In genomic region chr9:136700959-136701664, GRCh38 we compare ENCODE assay signal across 11 cellular contexts. TPM values are rescaled to one million over a fixed set of nuclear protein-coding genes. Genes with fewer than 3 reads are reported as not detected.
DNase-seq lines count a peak whose midpoint lies in the region; ATAC-seq, FAIRE-seq and TF ChIP-seq lines count a peak whose summit lies in the region.
"Had no signal": no experiment of that assay in that cellular context is flagged by ENCODE, and none has a peak within 500 bp of the region (broad histone marks: within the 10 kb centered on the region; RNA-seq: fewer than 3 reads in every experiment).

No MANE protein-coding gene starts in this region.

- FAIRE-seq in pancreas (lab: Jason Lieb, UNC) = no peak

- ATAC-seq in GM18909 (IDR thresholded peaks at IDR 0.05; ENCODE audit: poor library complexity, unreplicated experiment) (peak; percentile 60), HG02763 (IDR thresholded peaks at IDR 0.05; ENCODE audit: unreplicated experiment) (no peak), pancreas (no peak)

- H3K27ac ChIP-seq in adrenal gland (no peak overlapping the region), pancreas (no peak overlapping the region), stomach (no peak overlapping the region)
- H3K27ac ChIP-seq: HL-60 had no signal

- peaks cover 13% of the 10 kb centered on the region for H3K27me3 ChIP-seq in adrenal gland
- H3K27me3 ChIP-seq in pancreas = no peaks in the 10 kb centered on the region
- peaks cover 0 to 32% (median 4%) of the 10 kb centered on the region in 3 donors for H3K27me3 ChIP-seq in stomach

- intact Hi-C loops in adrenal gland (cut with DNase I) (no loop called here), pancreas (cut with DNase I) (no loop called here), stomach (cut with DNase I; ENCODE audit: low total_unique reads) (no loop called here)

- no peak for TF ChIP-seq EP300 in stomach (IDR thresholded peaks at IDR 0.05)

- peak overlapping the region; percentile 43 for H3K4me3 ChIP-seq in Jurkat, Clone E6-1 (ENCODE audit: low read length)
- H3K4me3 ChIP-seq in adrenal gland (no peak overlapping the region), pancreas (no peak overlapping the region), stomach (peak overlapping the region in 1 of 4 donors; percentile 5)

- 34 to 52% (median 39%) methylated on average over 23 to 37 of the region's 37 CpGs for WGBS in adrenal gland, 4 donors
- 62 to 78% methylated on average over 37 of the region's 37 CpGs for WGBS in pancreas, 2 donors
- WGBS in stomach, 5 donors = 13 to 32% (median 27%) methylated on average over 37 of the region's 37 CpGs

- peak; percentile 32 for DNase-seq in Jurkat, Clone E6-1 (ENCODE audit: low read depth, low spot score)
- peak; percentile 45 for DNase-seq in activated T-helper 9 cell treated with anti-CD3 and anti-CD28 coated beads, Interleukin-2, amount 50 U/mL, for 16 hours (ENCODE audit: low read depth)
- peak; percentile 60 to 65 (median 65) for DNase-seq in stimulated activated CD4-positive, alpha-beta T cell treated with anti-CD3 and anti-CD28 coated beads, Interleukin-12 subunit alpha, Interleukin-12 subunit beta, amount 100 ng/mL, for 48 hours (ENCODE audit: low read depth in 2 of 3, low spot score in 1 of 3)
- DNase-seq in adrenal gland (no peak), pancreas (no peak), stomach (no peak)

- TF ChIP-seq CTCF in adrenal gland (IDR thresholded peaks at IDR 0.05) (no peak), pancreas (IDR thresholded peaks at IDR 0.05) (no peak), stomach (IDR thresholded peaks at IDR 0.05) (no peak)

- no peaks in the 10 kb centered on the region for H3K36me3 ChIP-seq in adrenal gland (replicated peaks in 1 of 2)
- no peaks in the 10 kb centered on the region for H3K36me3 ChIP-seq in pancreas
- no peaks in the 10 kb centered on the region for H3K36me3 ChIP-seq in stomach

- H3K9me3 ChIP-seq in adrenal gland (replicated peaks in 1 of 3) = no peaks in the 10 kb centered on the region
- H3K9me3 ChIP-seq in pancreas = no peaks in the 10 kb centered on the region
- H3K9me3 ChIP-seq in stomach = no peaks in the 10 kb centered on the region

- no peaks in the 10 kb centered on the region for H3K4me1 ChIP-seq in adrenal gland (replicated peaks in 1 of 2)
- peaks cover 20 to 22% (median 21%) of the 10 kb centered on the region in 3 donors for H3K4me1 ChIP-seq in pancreas
- peaks cover 22 to 28% (median 25%) of the 10 kb centered on the region in 4 donors for H3K4me1 ChIP-seq in stomach

- TF ChIP-seq POLR2A in adrenal gland (IDR thresholded peaks at IDR 0.05) (no peak), stomach (IDR thresholded peaks at IDR 0.05) (no peak)

RNA-seq across cellular contexts. Expression of gene DIPK1B, which starts 11.3 kb away (rescaled TPM):
- 31.4 TPM for polyA plus RNA-seq in Jurkat, Clone E6-1 (2012; ENCODE audit: insufficient read depth, insufficient read length)
- 10 to 100 TPM in 3 of 8 donors, 1 to 10 TPM in 5; 2.9 to 17.8 (median 5.4) TPM for total RNA-seq in adrenal gland
- 10 to 100 TPM in 2 of 3 donors, 1 to 10 TPM in 1; 1.4 to 19.2 (median 16.3) TPM for polyA plus RNA-seq in adrenal gland
- total RNA-seq in pancreas = 1 to 10 TPM; 4.3 to 7.5 (median 5.8) TPM
- 10 to 100 TPM; 13.2 to 32.3 TPM for polyA plus RNA-seq in pancreas
- total RNA-seq in stomach = 10 to 100 TPM in 1 of 5 donors, 1 to 10 TPM in 2, under 1 TPM in 1, not detected in 1; 0.45 to 10.4 (median 5.8) TPM
- 1 to 10 TPM; 1.6 to 4.7 (median 4.0) TPM for polyA plus RNA-seq in stomach

RNA-seq across cellular contexts. Expression of gene AGPAT2, which starts 13.9 kb away (rescaled TPM):
- 35.0 TPM for polyA plus RNA-seq in Jurkat, Clone E6-1 (2012; ENCODE audit: insufficient read depth, insufficient read length)
- total RNA-seq in adrenal gland = 10 to 100 TPM; 31.7 to 84.5 (median 48.0) TPM
- 100 to 1,000 TPM in 2 of 3 donors, 1 to 10 TPM in 1; 6.4 to 274 (median 139) TPM for polyA plus RNA-seq in adrenal gland
- 100 to 1,000 TPM in 1 of 6 donors, 10 to 100 TPM in 5; 57.0 to 105 (median 69.5) TPM for total RNA-seq in pancreas
- polyA plus RNA-seq in pancreas = 100 to 1,000 TPM in 1 of 2 donors, 10 to 100 TPM in 1; 94.2 to 158 TPM
- 100 to 1,000 TPM in 2 of 5 donors, 10 to 100 TPM in 3; 49.6 to 135 (median 68.8) TPM for total RNA-seq in stomach
- 10 to 100 TPM; 32.7 to 88.7 (median 75.1) TPM for polyA plus RNA-seq in stomach

RNA-seq across cellular contexts. Expression of gene EGFL7, which starts 38.4 kb away (rescaled TPM):
- polyA plus RNA-seq in Jurkat, Clone E6-1 (2012; ENCODE audit: insufficient read depth, insufficient read length) = 11.0 TPM
- 100 to 1,000 TPM in 2 of 8 donors, 10 to 100 TPM in 6; 47.1 to 158 (median 79.5) TPM for total RNA-seq in adrenal gland
- polyA plus RNA-seq in adrenal gland = 100 to 1,000 TPM in 2 of 3 donors, 1 to 10 TPM in 1; 1.9 to 452 (median 190) TPM
- 10 to 100 TPM in 5 of 6 donors, 1 to 10 TPM in 1; 8.6 to 21.2 (median 13.1) TPM for total RNA-seq in pancreas
- 100 to 1,000 TPM; 111 to 134 TPM for polyA plus RNA-seq in pancreas
- 1,000 to 10,000 TPM in 1 of 5 donors, 10 to 100 TPM in 4; 20.9 to 1,085 (median 42.0) TPM for total RNA-seq in stomach
- polyA plus RNA-seq in stomach = 100 to 1,000 TPM in 1 of 3 donors, 10 to 100 TPM in 2; 44.8 to 113 (median 79.2) TPM

RNA-seq across cellular contexts. Expression of gene LCN10, which starts 41.6 kb away (rescaled TPM):
- 1.1 TPM for polyA plus RNA-seq in Jurkat, Clone E6-1 (2012; ENCODE audit: insufficient read depth, insufficient read length)
- under 1 TPM in 2 of 8 donors, not detected in 6; 0.17 to 0.23 TPM for total RNA-seq in adrenal gland
- 1 to 10 TPM in 2 of 3 donors, under 1 TPM in 1; 0.11 to 9.5 (median 2.4) TPM for polyA plus RNA-seq in adrenal gland
- 1 to 10 TPM in 4 of 6 donors, under 1 TPM in 2; 0.16 to 1.7 (median 1.4) TPM for total RNA-seq in pancreas
- 10 to 100 TPM; 12.4 to 54.0 TPM for polyA plus RNA-seq in pancreas
- total RNA-seq in stomach = 10 to 100 TPM in 1 of 5 donors, 1 to 10 TPM in 3, under 1 TPM in 1; 0.58 to 25.5 (median 4.9) TPM
- 10 to 100 TPM in 2 of 3 donors, 1 to 10 TPM in 1; 7.7 to 18.4 (median 10.2) TPM for polyA plus RNA-seq in stomach
- total RNA-seq: epithelial cell of proximal tubule, urinary bladder had no signal

RNA-seq across cellular contexts. Expression of gene LCN6, which starts 47.2 kb away (rescaled TPM):
- polyA plus RNA-seq in Jurkat, Clone E6-1 (2012; ENCODE audit: insufficient read depth, insufficient read length) = not detected
- total RNA-seq in adrenal gland (10 to 100 TPM in 1 of 8 donors, 1 to 10 TPM in 1, under 1 TPM in 2, not detected in 4; 0.43 to 25.4 (median 1.1) TPM), pancreas (1 to 10 TPM in 4 of 6 donors, not detected in 2; 1.1 to 5.2 (median 3.2) TPM), stomach (10 to 100 TPM in 2 of 5 donors, 1 to 10 TPM in 1, not detected in 2; 7.0 to 31.2 (median 12.5) TPM)
- polyA plus RNA-seq in adrenal gland (10 to 100 TPM in 1 of 3 donors, 1 to 10 TPM in 1, not detected in 1; 2.8 to 20.8 TPM), pancreas (10 to 100 TPM; 13.0 to 25.6 TPM), stomach (10 to 100 TPM; 18.8 to 23.2 (median 19.5) TPM)
- total RNA-seq: epithelial cell of proximal tubule, urinary bladder had no signal

Comparison
In these comparisons a context has a peak if more than half of its experiments do, and no peak if none do; other contexts are left out.
1. DNase-seq: peak in Jurkat, Clone E6-1 (single experiment), activated T-helper 9 cell treated with anti-CD3 and anti-CD28 coated beads, Interleukin-2, amount 50 U/mL, for 16 hours (single experiment) and stimulated activated CD4-positive, alpha-beta T cell treated with anti-CD3 and anti-CD28 coated beads, Interleukin-12 subunit alpha, Interleukin-12 subunit beta, amount 100 ng/mL, for 48 hours (3 of 3); none in adrenal gland (0 of 7), pancreas (0 of 6) and stomach (single experiment).